Comparison of ENCODE assay signal across 20 cellular contexts in the genomic region with DNA sequence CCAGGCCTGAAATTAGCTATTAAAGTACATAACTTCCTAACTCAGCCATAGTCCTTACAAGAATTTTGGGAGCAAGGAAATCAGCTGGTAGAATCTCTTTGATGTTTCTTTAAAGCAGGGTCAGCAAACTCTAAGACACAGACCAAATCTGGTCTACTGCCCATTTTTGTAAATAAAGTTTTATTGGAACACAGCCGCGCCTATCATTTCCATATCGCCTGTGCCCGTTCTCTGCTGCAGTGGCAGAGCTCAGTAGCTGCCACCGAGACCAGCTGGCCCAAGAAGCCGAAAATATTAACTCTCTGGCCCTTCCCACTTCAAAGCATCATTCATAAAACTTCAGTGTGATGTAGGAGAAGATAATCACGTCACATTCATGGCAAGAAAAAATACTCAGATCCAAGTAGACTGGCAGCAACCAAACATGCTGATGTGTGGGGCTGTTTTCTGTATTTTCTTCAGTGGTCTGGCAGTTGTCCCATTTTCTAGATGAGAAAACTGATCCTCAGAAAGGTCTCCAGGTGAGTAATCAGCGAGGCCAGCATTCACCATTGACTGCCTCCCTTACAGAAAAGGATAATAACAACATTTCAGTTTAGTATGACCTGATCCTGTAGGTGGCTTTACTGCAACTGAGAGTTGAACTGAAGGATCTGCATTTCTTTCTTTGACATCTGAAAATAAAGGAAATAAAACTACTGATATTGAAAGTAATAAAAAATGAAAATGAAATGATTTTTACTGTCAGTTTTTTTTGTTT.
"Had no signal": no experiment of that assay in that cellular context is flagged by ENCODE, and none has a peak within 500 bp of the region (broad histone marks: within the 10 kb centered on the region; RNA-seq: fewer than 3 reads in every experiment).

No MANE protein-coding gene starts in this region.

- DNase-seq: dorsolateral prefrontal cortex; effector CD4-positive, alpha-beta T cell; head of caudate nucleus; left ventricle myocardium superior; lower lobe of right lung; naive thymus-derived CD8-positive, alpha-beta T cell; occipital lobe; ovary; posterior cingulate gyrus; psoas muscle; right cardiac atrium; spleen; stimulated activated CD4-positive, alpha-beta T cell treated with anti-CD3 and anti-CD28 coated beads, Interleukin-4, amount 100 ng/mL, for 4 hours; stimulated activated naive CD8-positive, alpha-beta T cell treated with anti-CD3 and anti-CD28 coated beads, Interleukin-15, Interleukin-2, amounts not matched to agents 100 U/mL and 50 U/mL, for 24 hours; substantia nigra; testis; tibial artery had no signal

- H3K4me3 Mint-ChIP-seq: naive thymus-derived CD8-positive, alpha-beta T cell; stimulated activated memory B cell treated with anti-CD40 and anti-IgM and Interleukin-4, amounts not matched to agents 10 μg/mL and 1 μg/mL and 100 μg/mL, for 72 hours; type B pancreatic cell had no signal

- H3K9me3 Mint-ChIP-seq: type B pancreatic cell had no signal

- H3K27ac Mint-ChIP-seq: stimulated activated memory B cell treated with anti-CD40 and anti-IgM and Interleukin-4, amounts not matched to agents 10 μg/mL and 1 μg/mL and 100 μg/mL, for 72 hours; type B pancreatic cell had no signal

- ATAC-seq: left ventricle myocardium superior; lower lobe of right lung; naive thymus-derived CD8-positive, alpha-beta T cell; psoas muscle; right cardiac atrium; stimulated activated memory B cell treated with anti-CD40 and anti-IgM and Interleukin-4, amounts not matched to agents 10 μg/mL and 1 μg/mL and 100 μg/mL, for 72 hours; stimulated activated naive CD8-positive, alpha-beta T cell treated with anti-CD3 and anti-CD28 coated beads, Interleukin-15, Interleukin-2, amounts not matched to agents 100 U/mL and 50 U/mL, for 24 hours had no signal

- H3K4me1 ChIP-seq: lower lobe of right lung, psoas muscle, spleen, testis had no signal

- H3K4me3 ChIP-seq: dorsolateral prefrontal cortex, lower lobe of right lung, ovary, psoas muscle, skin epidermis, spleen, testis, tibial artery had no signal

- H3K9me3 ChIP-seq: lower lobe of right lung, psoas muscle, testis, tibial artery had no signal

- H3K27ac ChIP-seq: dorsolateral prefrontal cortex, lower lobe of right lung, ovary, psoas muscle, skin epidermis, spleen, testis, tibial artery had no signal

- H3K27me3 Mint-ChIP-seq: stimulated activated memory B cell treated with anti-CD40 and anti-IgM and Interleukin-4, amounts not matched to agents 10 μg/mL and 1 μg/mL and 100 μg/mL, for 72 hours; type B pancreatic cell had no signal

- H3K36me3 Mint-ChIP-seq: type B pancreatic cell had no signal

- H3K36me3 ChIP-seq: lower lobe of right lung, ovary, spleen had no signal

- H3K27me3 ChIP-seq: ovary, spleen, testis, tibial artery had no signal
